Comparison of ENCODE assay signal across 1 cellular context in the genomic region with DNA sequence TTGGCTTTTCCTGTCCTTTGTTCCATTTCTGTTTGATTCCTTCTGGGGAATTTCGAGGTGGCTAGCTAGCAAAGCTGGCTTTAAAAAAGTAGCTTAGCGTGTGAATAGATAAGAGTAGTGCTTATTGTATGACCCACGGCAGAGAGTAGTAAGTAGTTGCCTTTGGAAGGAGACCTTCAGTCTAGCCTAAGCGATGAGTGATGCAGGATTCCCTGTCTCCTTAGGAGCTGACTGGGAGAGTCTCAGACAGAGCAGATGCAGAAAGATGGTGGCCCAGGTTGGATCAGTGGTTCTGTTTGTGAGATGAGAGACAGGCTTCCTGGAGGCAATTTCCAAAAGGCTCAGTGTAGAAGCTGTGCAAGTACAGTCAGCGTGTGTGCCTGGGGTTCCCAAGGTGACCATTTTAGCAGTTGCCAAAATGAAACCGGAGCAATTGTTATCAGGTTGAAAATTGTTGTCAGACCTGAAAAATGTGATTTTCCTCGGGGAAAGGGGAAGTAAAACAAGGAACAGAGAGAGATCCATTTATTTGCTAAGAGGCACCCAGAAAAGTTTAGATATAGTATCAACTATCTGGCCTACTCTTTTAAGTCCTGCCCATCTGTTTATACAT.
A peak's percentile ranks its signal among the peaks of the same experiment; 100 is the strongest.
TF ChIP-seq lines count a peak whose summit lies in the region.

No MANE protein-coding gene starts in this region.

TF ChIP-seq in K562, 482 proteins besides CTCF, POLR2A, EP300 and RAD21:
- TF ChIP-seq RFX1 (IDR thresholded peaks at IDR 0.05) (peak; percentile 18; the same call in 1 of the 2 replicates), ZFP36 (IDR thresholded peaks at IDR 0.05; ENCODE audit: low read depth, low read length, partially characterized antibody) (peak; percentile 60), POLR2H (tag; IDR thresholded peaks at IDR 0.05; ENCODE audit: low read depth) (no peak), MEIS2 (IDR thresholded peaks at IDR 0.05; ENCODE audit: partially characterized antibody) (peak; percentile 29), SPI1 (IDR thresholded peaks at IDR 0.05; ENCODE audit: borderline replicate concordance, low read depth, low read length) (peak; percentile 50; the same call in 1 of the 2 replicates), TBP (optimal IDR thresholded peaks at IDR 0.05; ENCODE audit: low read depth, low read length) (no peak), XRCC5 (IDR thresholded peaks at IDR 0.05; ENCODE audit: low read depth, low read length) (no peak), ELF1 (tag; IDR thresholded peaks at IDR 0.05) (0 out of 2 replicates have a peak, but pooled peaks have one; percentile 1), SRF (CRISPR knock-in tag; IDR thresholded peaks at IDR 0.05) (no peak), STAT5B (CRISPR knock-in tag; IDR thresholded peaks at IDR 0.05) (no peak)
- TF ChIP-seq, protein P1, sequence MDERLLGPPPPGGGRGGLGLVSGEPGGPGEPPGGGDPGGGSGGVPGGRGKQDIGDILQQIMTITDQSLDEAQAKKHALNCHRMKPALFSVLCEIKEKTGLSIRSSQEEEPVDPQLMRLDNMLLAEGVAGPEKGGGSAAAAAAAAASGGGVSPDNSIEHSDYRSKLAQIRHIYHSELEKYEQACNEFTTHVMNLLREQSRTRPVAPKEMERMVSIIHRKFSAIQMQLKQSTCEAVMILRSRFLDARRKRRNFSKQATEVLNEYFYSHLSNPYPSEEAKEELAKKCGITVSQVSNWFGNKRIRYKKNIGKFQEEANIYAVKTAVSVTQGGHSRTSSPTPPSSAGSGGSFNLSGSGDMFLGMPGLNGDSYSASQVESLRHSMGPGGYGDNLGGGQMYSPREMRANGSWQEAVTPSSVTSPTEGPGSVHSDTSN (CRISPR knock-in tag; IDR thresholded peaks at IDR 0.05; ENCODE audit: low read depth): no peak
- TF ChIP-seq, protein P1 (tag; conservative IDR thresholded peaks at IDR 0.05; ENCODE audit: low read depth): peak; percentile 69
- TF ChIP-seq, protein P2, sequence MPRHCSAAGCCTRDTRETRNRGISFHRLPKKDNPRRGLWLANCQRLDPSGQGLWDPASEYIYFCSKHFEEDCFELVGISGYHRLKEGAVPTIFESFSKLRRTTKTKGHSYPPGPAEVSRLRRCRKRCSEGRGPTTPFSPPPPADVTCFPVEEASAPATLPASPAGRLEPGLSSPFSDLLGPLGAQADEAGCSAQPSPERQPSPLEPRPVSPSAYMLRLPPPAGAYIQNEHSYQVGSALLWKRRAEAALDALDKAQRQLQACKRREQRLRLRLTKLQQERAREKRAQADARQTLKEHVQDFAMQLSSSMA (CRISPR knock-in tag; IDR thresholded peaks at IDR 0.05): no peak
